Comparison of ENCODE assay signal across 2 cellular contexts in genomic region chr11:70402685-70403084, GRCh38.
TF ChIP-seq lines count a peak whose summit lies in the region.

No MANE protein-coding gene starts in this region.

TF ChIP-seq in A549, 52 proteins besides CTCF, POLR2A, EP300 and RAD21 (continued from another document):
- no peak for TF ChIP-seq POLR2AphosphoS2 (conservative IDR thresholded peaks at IDR 0.05; ENCODE audit: low read length)
- no peak for TF ChIP-seq RCOR1 (IDR thresholded peaks at IDR 0.05; ENCODE audit: low read depth, low read length)
- TF ChIP-seq ZC3H11A (IDR thresholded peaks at IDR 0.05): no peak
- no peak for TF ChIP-seq KDM1A (IDR thresholded peaks at IDR 0.05; ENCODE audit: low read depth)
- TF ChIP-seq ATOH8 (CRISPR knock-in tag; IDR thresholded peaks at IDR 0.05; ENCODE audit: low read depth): no peak
TF ChIP-seq in A549: peak in this region for 1.

TF ChIP-seq in K562, 482 proteins besides CTCF, POLR2A, EP300 and RAD21 (continued from another document):
- no peak for TF ChIP-seq CTBP1 (IDR thresholded peaks at IDR 0.05; ENCODE audit: borderline replicate concordance)
- no peak for TF ChIP-seq SLC30A9 (CRISPR knock-in tag; IDR thresholded peaks at IDR 0.05)
- TF ChIP-seq FIP1L1 (IDR thresholded peaks at IDR 0.05; ENCODE audit: low read depth, low read length, poor library complexity, severe bottlenecking): no peak
- no peak for TF ChIP-seq TFE3 (CRISPR knock-in tag; IDR thresholded peaks at IDR 0.05)
- peak; percentile 43 for TF ChIP-seq MAFG (tag; conservative IDR thresholded peaks at IDR 0.05)
- TF ChIP-seq TBL1XR1 (IDR thresholded peaks at IDR 0.05; ENCODE audit: low read length in 2 of 2): no peak
